Comparison of ENCODE assay signal across 30 cellular contexts in the genomic region with DNA sequence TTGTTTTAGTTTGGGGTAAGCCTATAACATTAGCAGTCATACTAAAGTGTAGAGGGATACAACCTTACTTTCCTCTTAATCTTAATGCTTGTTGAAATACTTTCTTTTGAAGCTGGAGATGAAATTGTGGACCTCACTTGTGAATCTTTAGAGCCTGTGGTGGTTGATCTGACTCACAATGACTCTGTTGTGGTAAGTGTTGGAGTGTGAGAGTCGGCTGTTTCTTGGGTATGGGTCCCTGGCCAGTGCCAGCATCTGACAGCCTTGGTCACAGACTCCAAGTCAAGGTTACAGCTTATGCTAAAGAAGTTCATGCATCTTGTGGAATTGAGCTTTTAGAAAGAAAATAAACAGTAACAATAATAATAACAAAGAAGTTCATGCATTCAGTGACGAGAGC. TPM values are rescaled to one million over a fixed set of nuclear protein-coding genes. Genes with fewer than 3 reads are reported as not detected.
DNase-seq lines count a peak whose midpoint lies in the region; ATAC-seq and TF ChIP-seq lines count a peak whose summit lies in the region.
"Had no signal": no experiment of that assay in that cellular context is flagged by ENCODE, and none has a peak within 500 bp of the region (broad histone marks: within the 10 kb centered on the region; RNA-seq: fewer than 3 reads in every experiment).

No MANE protein-coding gene starts in this region.

- intact Hi-C loops in body of pancreas (cut with DNase I): no loop called here
- intact Hi-C loops in ovary (cut with DNase I): no loop called here

- H3K36me3 ChIP-seq in body of pancreas (replicated peaks in 1 of 2; ENCODE audit: insufficient read depth in 1 of 2, low read depth in 2 of 2) (peaks cover 0 to 25% of the 10 kb centered on the region in 2 donors), ovary (no peaks in the 10 kb centered on the region)
- H3K36me3 ChIP-seq: prostate gland had no signal

- H3K9me3 ChIP-seq in body of pancreas: no peaks in the 10 kb centered on the region
- no peaks in the 10 kb centered on the region for H3K9me3 ChIP-seq in ovary
- H3K9me3 ChIP-seq: esophagus squamous epithelium, Peyer's patch, prostate gland, stomach, thyroid gland had no signal

- H3K4me1 ChIP-seq in body of pancreas: no peaks in the 10 kb centered on the region
- H3K4me1 ChIP-seq in ovary (ENCODE audit: insufficient read depth): peaks cover 3% of the 10 kb centered on the region
- H3K4me1 ChIP-seq: prostate gland had no signal

- TF ChIP-seq POLR2A in body of pancreas (IDR thresholded peaks at IDR 0.05) (no peak), ovary (IDR thresholded peaks at IDR 0.05) (no peak)

- peak; percentile 53 to 66 for ATAC-seq in activated CD4-positive, CD25-positive, alpha-beta regulatory T cell treated with anti-CD3 and anti-CD28 coated beads, Interleukin-2, amount 50 U/mL, for 24 hours
- ATAC-seq in body of pancreas: no peak
- no peak for ATAC-seq in GM19328 (IDR thresholded peaks at IDR 0.05; ENCODE audit: unreplicated experiment)
- ATAC-seq: K562, left lobe of liver had no signal

- TF ChIP-seq EP300 in ovary (IDR thresholded peaks at IDR 0.05): no peak

- 80 to 87% methylated on average over 2 of the region's 2 CpGs for WGBS in body of pancreas, 2 donors
- WGBS in ovary, 3 donors: 81 to 89% (median 87%) methylated on average over 2 of the region's 2 CpGs

- H3K27me3 ChIP-seq in body of pancreas (no peaks in the 10 kb centered on the region), ovary (no peaks in the 10 kb centered on the region)
- H3K27me3 ChIP-seq: esophagus squamous epithelium, Peyer's patch, stomach, thyroid gland had no signal

- H3K27ac ChIP-seq in body of pancreas (no peak overlapping the region), ovary (no peak overlapping the region)
- H3K27ac ChIP-seq: esophagus squamous epithelium, Peyer's patch, prostate gland, stomach had no signal

- H3K4me3 ChIP-seq in fibroblast of mammary gland (ENCODE audit: control insufficient read depth, low read depth, low read length) (no peak overlapping the region), body of pancreas (no peak overlapping the region), ovary (no peak overlapping the region)
- H3K4me3 ChIP-seq: esophagus squamous epithelium, K562, Peyer's patch, prostate gland, stomach, thyroid gland had no signal

- no peak for DNase-seq in activated CD4-positive, CD25-positive, alpha-beta regulatory T cell treated with anti-CD3 and anti-CD28 coated beads, Interleukin-2, amount 50 U/mL, for 72 hours
- DNase-seq in stimulated activated CD4-positive, alpha-beta T cell treated with anti-CD3 and anti-CD28 coated beads, Interleukin-15, amount 100 ng/mL, for 24 hours: peak; percentile 20
- DNase-seq in stimulated activated CD4-positive, alpha-beta T cell treated with anti-CD3 and anti-CD28 coated beads, Interleukin-2, amount 100 ng/mL, for 48 hours: no peak
- DNase-seq in fibroblast of mammary gland (ENCODE audit: low read depth) (peak; percentile 30), body of pancreas (no peak), ovary (no peak)
- DNase-seq: 8988T; activated CD4-positive, CD25-positive, alpha-beta regulatory T cell; activated gamma-delta T cell; aorta; Calu3; central memory CD4-positive, alpha-beta T cell; endodermal cell; esophagus squamous epithelium; hippocampal formation; mesenchymal stem cell; MM.1S; NCI-H1417; NCI-H2081; NCI-H345; NCI-H748 treated with DMSO at 0.1 percent for 48 hours; Peyer's patch; SIG-M5; stomach had no signal

- TF ChIP-seq CTCF in fibroblast of mammary gland (conservative IDR thresholded peaks at IDR 0.05; ENCODE audit: control insufficient read depth, insufficient read depth, low read depth, low read length) (no peak), body of pancreas (IDR thresholded peaks at IDR 0.05) (no peak), ovary (IDR thresholded peaks at IDR 0.05) (no peak)

RNA-seq across cellular contexts. Expression of gene RNF4, which starts 31.6 kb away (rescaled TPM):
- total RNA-seq in body of pancreas: 10 to 100 TPM; 29.0 to 29.3 TPM
- 10 to 100 TPM; 27.9 to 72.1 (median 47.1) TPM for total RNA-seq in ovary
- polyA plus RNA-seq in ovary: 10 to 100 TPM; 27.0 to 47.9 TPM

RNA-seq across cellular contexts. Expression of gene FAM193A, which starts 35.9 kb away (rescaled TPM):
- total RNA-seq in body of pancreas (10 to 100 TPM; 14.8 to 22.7 TPM), ovary (10 to 100 TPM; 18.5 to 39.1 (median 29.4) TPM)
- polyA plus RNA-seq in ovary: 10 to 100 TPM; 16.0 to 18.9 TPM

Comparison
In these comparisons a context has a peak if more than half of its experiments do, and no peak if none do; other contexts are left out.
1. DNase-seq: peak in stimulated activated CD4-positive, alpha-beta T cell treated with anti-CD3 and anti-CD28 coated beads, Interleukin-15, amount 100 ng/mL, for 24 hours (single experiment) and fibroblast of mammary gland (single experiment); none in activated CD4-positive, CD25-positive, alpha-beta regulatory T cell treated with anti-CD3 and anti-CD28 coated beads, Interleukin-2, amount 50 U/mL, for 72 hours (single experiment), stimulated activated CD4-positive, alpha-beta T cell treated with anti-CD3 and anti-CD28 coated beads, Interleukin-2, amount 100 ng/mL, for 48 hours (0 of 2), body of pancreas (0 of 4) and ovary (0 of 5).
2. ATAC-seq: peak in activated CD4-positive, CD25-positive, alpha-beta regulatory T cell treated with anti-CD3 and anti-CD28 coated beads, Interleukin-2, amount 50 U/mL, for 24 hours (2 of 2); none in body of pancreas (single experiment) and GM19328 (single experiment).